Comparison of ENCODE assay signal across 8 cellular contexts in the genomic region with DNA sequence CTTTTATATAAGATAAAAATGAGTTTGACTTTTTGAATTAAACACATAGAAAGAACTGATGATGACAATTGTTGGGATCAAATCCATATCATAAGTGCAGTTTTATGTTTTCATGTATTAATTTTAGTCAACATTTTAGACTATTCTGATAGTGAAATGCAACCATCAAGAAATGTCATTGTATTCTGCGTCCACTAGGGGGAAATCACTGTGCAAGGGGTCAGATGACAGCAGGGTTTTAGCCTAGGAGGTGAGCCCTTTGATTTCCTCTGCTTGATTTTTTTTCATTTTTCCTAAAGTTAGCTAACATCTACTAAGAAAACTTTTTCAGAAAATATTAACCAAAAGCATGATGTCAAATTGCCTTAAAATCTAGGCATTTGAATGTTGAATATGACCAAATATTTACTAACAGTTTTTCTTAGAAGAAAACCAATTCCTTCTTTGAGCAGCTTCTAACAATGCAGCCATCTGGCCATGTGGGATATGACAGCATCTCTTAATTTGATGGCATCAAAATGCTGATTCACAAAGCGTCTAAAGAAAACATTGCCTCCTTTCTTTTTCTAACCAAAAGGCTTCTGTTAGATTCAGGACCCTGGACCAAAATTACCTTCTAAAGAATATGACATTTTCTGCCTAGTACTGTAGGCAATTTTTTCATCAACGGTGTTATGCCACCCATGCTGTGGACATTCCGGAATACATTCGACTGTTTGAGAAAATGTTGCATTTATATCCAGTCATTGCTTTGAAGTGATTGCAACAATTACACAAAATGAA.
DNase-seq lines count a peak whose midpoint lies in the region; ATAC-seq and TF ChIP-seq lines count a peak whose summit lies in the region.

No MANE protein-coding gene starts in this region.

- TF ChIP-seq CTCF in CD4-positive, alpha-beta T cell (IDR thresholded peaks at IDR 0.05), result peak; percentile 16
- TF ChIP-seq CTCF in PC-9 (conservative IDR thresholded peaks at IDR 0.05), result peak; percentile 74
- TF ChIP-seq CTCF in sigmoid colon (IDR thresholded peaks at IDR 0.05), result no peak

- no peaks in the 10 kb centered on the region for H3K36me3 Mint-ChIP-seq in CD4-positive, alpha-beta T cell (ENCODE audit: low read depth)

- H3K4me1 Mint-ChIP-seq in CD4-positive, alpha-beta T cell (ENCODE audit: low read depth), result no peaks in the 10 kb centered on the region

- TF ChIP-seq EP300 in sigmoid colon (IDR thresholded peaks at IDR 0.05), result no peak

- no peak overlapping the region for H3K4me2 ChIP-seq in PC-9

- no peak overlapping the region for H3K27ac ChIP-seq in CD4-positive, alpha-beta T cell (ENCODE audit: low read depth, low read length)
- H3K27ac ChIP-seq in PC-9 (no peak overlapping the region), sigmoid colon (no peak overlapping the region)

- POLR2A ChIA-PET in CD4-positive, alpha-beta T cell (lab: Charles Lee), result no interaction called here
- POLR2A ChIA-PET in PC-9 (lab: Charles Lee; ENCODE audit: unreplicated experiment), result interaction anchor here (0.6 kb wide), 1 partner anchor 488 kb away, joined by 6 read pairs; no protein-coding TSS in a partner anchor

- no peak for DNase-seq in CD4-positive, alpha-beta T cell
- DNase-seq in PC-9 (no peak), globus pallidus (ENCODE audit: low spot score) (peak; percentile 38), mesenteric fat pad (ENCODE audit: low spot score) (no peak), sigmoid colon (no peak)
- no peak for DNase-seq in stimulated activated CD4-positive, alpha-beta T cell treated with anti-CD3 and anti-CD28 coated beads, Interleukin-4, amount 100 ng/mL, for 24 hours

- H3K4me1 ChIP-seq in PC-9 (replicated peaks; ENCODE audit: insufficient read depth) (no peaks in the 10 kb centered on the region), sigmoid colon (no peaks in the 10 kb centered on the region)

- no peaks in the 10 kb centered on the region for H4K20me1 ChIP-seq in PC-9 (ENCODE audit: insufficient read depth)

- H3K4me3 ChIP-seq in PC-9 (no peak overlapping the region), sigmoid colon (no peak overlapping the region)

- H3K9me3 ChIP-seq in CD4-positive, alpha-beta T cell (ENCODE audit: control insufficient read depth, low read length), result no peaks in the 10 kb centered on the region
- H3K9me3 ChIP-seq in PC-9 (ENCODE audit: insufficient read depth, low read depth) (no peaks in the 10 kb centered on the region), sigmoid colon (no peaks in the 10 kb centered on the region)

- H3K36me3 ChIP-seq in PC-9 (ENCODE audit: low read depth), result no peaks in the 10 kb centered on the region
- no peaks in the 10 kb centered on the region for H3K36me3 ChIP-seq in sigmoid colon

- ATAC-seq in CD4-positive, alpha-beta T cell (ENCODE audit: poor library complexity), result no peak
- ATAC-seq in GM18867 (IDR thresholded peaks at IDR 0.05; ENCODE audit: unreplicated experiment), result peak; percentile 96
- ATAC-seq in HG03103 (IDR thresholded peaks at IDR 0.05; ENCODE audit: low read depth, unreplicated experiment), result peak; percentile 87

- intact Hi-C loops in CD4-positive, alpha-beta T cell (cut with DNase I, micrococcal nuclease), result no loop called here
- intact Hi-C loops in PC-9 (cut with micrococcal nuclease; ENCODE audit: unreplicated experiment), result loop anchor here (10.0 kb wide), 2 partner anchors 105 to 635 kb away; no protein-coding TSS in a partner anchor
- intact Hi-C loops in sigmoid colon (cut with DNase I), result no loop called here

- no peaks in the 10 kb centered on the region for H3K27me3 Mint-ChIP-seq in CD4-positive, alpha-beta T cell

- no peak overlapping the region for H3K4me3 Mint-ChIP-seq in CD4-positive, alpha-beta T cell

- H3K9me2 ChIP-seq in PC-9 (ENCODE audit: insufficient read depth), result no peaks in the 10 kb centered on the region

- no peak for TF ChIP-seq POLR2A in sigmoid colon (IDR thresholded peaks at IDR 0.05)

- H3K79me2 ChIP-seq in PC-9 (ENCODE audit: low read depth), result no peaks in the 10 kb centered on the region

- H3F3A ChIP-seq in PC-9 (ENCODE audit: insufficient read depth, low read depth), result no peaks in the 10 kb centered on the region

- H2AFZ ChIP-seq in PC-9, result no peak overlapping the region

- WGBS in sigmoid colon, 2 donors, result 59 to 68% methylated on average over 5 of the region's 5 CpGs

- CTCF ChIA-PET in CD4-positive, alpha-beta T cell (lab: Charles Lee), result interaction anchor here (0.6 to 1.6 kb wide), 2 partner anchors 97 to 149 kb away, joined by 3 to 5 read pairs; no protein-coding TSS in a partner anchor
- CTCF ChIA-PET in PC-9 (lab: Charles Lee), result no interaction called here

- no peaks in the 10 kb centered on the region for H3K9me3 Mint-ChIP-seq in CD4-positive, alpha-beta T cell

- no peaks in the 10 kb centered on the region for H3K27me3 ChIP-seq in CD4-positive, alpha-beta T cell (ENCODE audit: control insufficient read depth, insufficient read depth, low read length)
- no peaks in the 10 kb centered on the region for H3K27me3 ChIP-seq in PC-9 (ENCODE audit: insufficient read depth, low read depth)
- no peaks in the 10 kb centered on the region for H3K27me3 ChIP-seq in sigmoid colon

- BruUV-seq in PC-9 (replicated peaks; lab: Mats Ljungman, UMichigan), result no TSS peak

- no peak overlapping the region for H3K27ac Mint-ChIP-seq in CD4-positive, alpha-beta T cell

Comparison
In these comparisons a context has a peak if more than half of its experiments do, and no peak if none do; other contexts are left out.
1. CTCF ChIP-seq: peak in CD4-positive, alpha-beta T cell (single experiment) and PC-9 (single experiment); none in sigmoid colon (0 of 4).